ENCODE assay signal across 17 cellular contexts in genomic region chr14:67453575-67454300, GRCh38.
"Had no signal": no experiment of that assay in that cellular context is flagged by ENCODE, and none has a peak within 500 bp of the region (broad histone marks: within the 10 kb centered on the region; RNA-seq: fewer than 3 reads in every experiment).

No MANE protein-coding gene starts in this region.

- H3K36me3 Mint-ChIP-seq: activated naive CD8-positive, alpha-beta T cell treated with anti-CD3 and anti-CD28 coated beads, Interleukin-2, amount 10 ng/mL, durations not matched to agents 7 days and 5 days had no signal

- H3K27ac Mint-ChIP-seq: activated naive CD8-positive, alpha-beta T cell treated with anti-CD3 and anti-CD28 coated beads, Interleukin-2, amount 10 ng/mL, durations not matched to agents 7 days and 5 days; naive B cell; stimulated activated memory B cell treated with anti-CD40 and anti-IgM and Interleukin-4, amounts not matched to agents 10 μg/mL and 1 μg/mL and 100 μg/mL, for 72 hours had no signal

- ATAC-seq: activated CD4-positive, CD25-positive, alpha-beta regulatory T cell treated with anti-CD3 and anti-CD28 coated beads, Interleukin-2, amount 50 U/mL, for 24 hours; esophagus mucosa; left lobe of liver; stimulated activated memory B cell treated with anti-CD40 and anti-IgM and Interleukin-4, amounts not matched to agents 10 μg/mL and 1 μg/mL and 100 μg/mL, for 72 hours had no signal

- H3K27me3 ChIP-seq: dorsolateral prefrontal cortex, neutrophil, uterus had no signal

- H3K4me3 Mint-ChIP-seq: activated naive CD8-positive, alpha-beta T cell treated with anti-CD3 and anti-CD28 coated beads, Interleukin-2, amount 10 ng/mL, durations not matched to agents 7 days and 5 days; naive B cell; stimulated activated memory B cell treated with anti-CD40 and anti-IgM and Interleukin-4, amounts not matched to agents 10 μg/mL and 1 μg/mL and 100 μg/mL, for 72 hours had no signal

- DNase-seq: activated naive CD4-positive, alpha-beta T cell; activated naive CD8-positive, alpha-beta T cell treated with anti-CD3 and anti-CD28 coated beads, Interleukin-2, amount 10 ng/mL, durations not matched to agents 7 days and 5 days; activated T-cell treated with anti-CD3 and anti-CD28 coated beads for 4 hours; hippocampal formation; naive B cell; stimulated activated CD4-positive, alpha-beta T cell treated with anti-CD3 and anti-CD28 coated beads, Interleukin-2, amount 100 ng/mL, for 48 hours; T-helper 9 cell; tibial artery; uterus had no signal

- FAIRE-seq: endometrium, keratinocyte had no signal

- H3K4me1 Mint-ChIP-seq: activated naive CD8-positive, alpha-beta T cell treated with anti-CD3 and anti-CD28 coated beads, Interleukin-2, amount 10 ng/mL, durations not matched to agents 7 days and 5 days; naive B cell; stimulated activated memory B cell treated with anti-CD40 and anti-IgM and Interleukin-4, amounts not matched to agents 10 μg/mL and 1 μg/mL and 100 μg/mL, for 72 hours had no signal

- H3K4me1 ChIP-seq: tibial artery, uterus had no signal

- H3K27ac ChIP-seq: neutrophil, tibial artery, uterus had no signal
